10 cellular contexts compared by ENCODE assay signal in genomic region chr11:60971520-60971919, GRCh38. TPM values are rescaled to one million over a fixed set of nuclear protein-coding genes. Genes with fewer than 3 reads are reported as not detected.
DNase-seq lines count a peak whose midpoint lies in the region; ATAC-seq and TF ChIP-seq lines count a peak whose summit lies in the region.
"Had no signal": no experiment of that assay in that cellular context is flagged by ENCODE, and none has a peak within 500 bp of the region (broad histone marks: within the 10 kb centered on the region; RNA-seq: fewer than 3 reads in every experiment).

CD6 (plus strand) TSS chr11:60971680; CDS start chr11:60971866, 186 bp downstream.

- H3K4me3 ChIP-seq in mucosa of stomach (ENCODE audit: low read length): no peak within 1 kb of the TSS
- H3K4me3 ChIP-seq in vagina: peak within 1 kb of the TSS; percentile 22 to 26
- H3K4me3 ChIP-seq in left ventricle myocardium inferior: no peak within 1 kb of the TSS

- H3K27ac ChIP-seq in vagina (no peak within 1 kb of the TSS), left ventricle myocardium inferior (replicated peaks) (no peak within 1 kb of the TSS)

- intact Hi-C loops in vagina (cut with DNase I) (no loop called here), left ventricle myocardium inferior (cut with micrococcal nuclease) (no loop called here)

- peaks cover 31% of the 10 kb centered on the region for H3K36me3 Mint-ChIP-seq in activated T-cell treated with anti-CD3 and anti-CD28 coated beads, Interleukin-2, amount 50 U/mL, for 4 hours (ENCODE audit: insufficient read depth)

- H3K9me3 ChIP-seq in mucosa of stomach (ENCODE audit: control insufficient read depth, low read length) (no peaks in the 10 kb centered on the region), vagina (no peaks in the 10 kb centered on the region), left ventricle myocardium inferior (replicated peaks) (peaks cover 8% of the 10 kb centered on the region)

- peak within 1 kb of the TSS; percentile 18 for H3K9ac ChIP-seq in mucosa of stomach (ENCODE audit: low read length)

- H3K27me3 Mint-ChIP-seq in activated T-cell treated with anti-CD3 and anti-CD28 coated beads, Interleukin-2, amount 50 U/mL, for 4 hours (ENCODE audit: low read depth): no peaks in the 10 kb centered on the region

- ATAC-seq in activated T-cell treated with anti-CD3 and anti-CD28 coated beads, Interleukin-2, amount 50 U/mL, for 4 hours: peak; percentile 77 to 80
- no peak for ATAC-seq in HG03571 (IDR thresholded peaks at IDR 0.05; ENCODE audit: unreplicated experiment)

- TF ChIP-seq POLR2A in vagina (IDR thresholded peaks at IDR 0.05): no peak

- TF ChIP-seq CTCF in vagina (IDR thresholded peaks at IDR 0.05) (no peak), left ventricle myocardium inferior (IDR thresholded peaks at IDR 0.05; ENCODE audit: borderline replicate concordance) (no peak)

- no peaks in the 10 kb centered on the region for H3K36me3 ChIP-seq in mucosa of stomach (ENCODE audit: control insufficient read depth, insufficient read depth, low read length)
- H3K36me3 ChIP-seq in vagina: no peaks in the 10 kb centered on the region
- no peaks in the 10 kb centered on the region for H3K36me3 ChIP-seq in left ventricle myocardium inferior

- peak; percentile 33 to 61 for DNase-seq in activated CD8-positive, alpha-beta memory T cell treated with anti-CD3 and anti-CD28 coated beads for 1 hour (ENCODE audit: extremely low read depth in 1 of 2, low read depth in 1 of 2)
- DNase-seq in activated CD8-positive, alpha-beta memory T cell treated with anti-CD3 and anti-CD28 coated beads, Interleukin-2, amount 50 U/mL, for 48 hours: no peak
- DNase-seq in activated T-cell treated with anti-CD3 and anti-CD28 coated beads, Interleukin-2, amount 50 U/mL, for 4 hours: peak; percentile 62
- DNase-seq in vagina (ENCODE audit: extremely low spot score in 2 of 2): no peak
- DNase-seq in left ventricle myocardium inferior: no peak
- DNase-seq in NOMO-1 treated with dmso at 0.1 percent for 144 hours (lab: John Stamatoyannopoulos, UW; ENCODE audit: unreplicated experiment): no peak
- DNase-seq: kidney glomerular epithelial cell had no signal

- H3K9me3 Mint-ChIP-seq in activated T-cell treated with anti-CD3 and anti-CD28 coated beads, Interleukin-2, amount 50 U/mL, for 4 hours: peaks cover 5% of the 10 kb centered on the region

- H3K27me3 ChIP-seq in mucosa of stomach (ENCODE audit: control insufficient read depth, insufficient read depth, low read length) (no peaks in the 10 kb centered on the region), vagina (no peaks in the 10 kb centered on the region), left ventricle myocardium inferior (ENCODE audit: low read depth) (no peaks in the 10 kb centered on the region)

- H3K4me1 ChIP-seq in mucosa of stomach (ENCODE audit: control insufficient read depth, insufficient read depth, low read length): peaks cover 8% of the 10 kb centered on the region
- H3K4me1 ChIP-seq in vagina: no peaks in the 10 kb centered on the region
- no peaks in the 10 kb centered on the region for H3K4me1 ChIP-seq in left ventricle myocardium inferior

- H3K4me3 Mint-ChIP-seq in activated T-cell treated with anti-CD3 and anti-CD28 coated beads, Interleukin-2, amount 50 U/mL, for 4 hours: peak within 1 kb of the TSS; percentile 96

- H3K4me1 Mint-ChIP-seq in activated T-cell treated with anti-CD3 and anti-CD28 coated beads, Interleukin-2, amount 50 U/mL, for 4 hours (ENCODE audit: low read depth): peaks cover 31% of the 10 kb centered on the region

RNA-seq across cellular contexts. Expression of gene CD6, which starts in this region (rescaled TPM):
- 100 to 1,000 TPM; 638 to 711 (median 642) TPM for total RNA-seq in activated T-cell treated with anti-CD3 and anti-CD28 coated beads, Interleukin-2, amount 50 U/mL, for 4 hours
- total RNA-seq in vagina (3.9 TPM), left ventricle myocardium inferior (0.47 TPM)
- total RNA-seq: A172 had no signal

Comparison
In these comparisons a context has a peak if more than half of its experiments do, and no peak if none do; other contexts are left out.
1. RNA of gene CD6 (total RNA-seq): 638 to 711 TPM in activated T-cell treated with anti-CD3 and anti-CD28 coated beads, Interleukin-2, amount 50 U/mL, for 4 hours; 3.9 TPM in vagina (single experiment) and 0.47 TPM in left ventricle myocardium inferior (single experiment); every median in the first group is over 100 times any median in the second.
2. DNase-seq: peak in activated CD8-positive, alpha-beta memory T cell treated with anti-CD3 and anti-CD28 coated beads for 1 hour (2 of 2) and activated T-cell treated with anti-CD3 and anti-CD28 coated beads, Interleukin-2, amount 50 U/mL, for 4 hours (single experiment); none in activated CD8-positive, alpha-beta memory T cell treated with anti-CD3 and anti-CD28 coated beads, Interleukin-2, amount 50 U/mL, for 48 hours (single experiment), vagina (0 of 2), left ventricle myocardium inferior (single experiment) and NOMO-1 treated with dmso at 0.1 percent for 144 hours (single experiment).
3. H3K4me3 ChIP-seq: peak in vagina (2 of 2); none in mucosa of stomach (single experiment) and left ventricle myocardium inferior (single experiment).